14 cellular contexts compared by ENCODE assay signal in the genomic region with DNA sequence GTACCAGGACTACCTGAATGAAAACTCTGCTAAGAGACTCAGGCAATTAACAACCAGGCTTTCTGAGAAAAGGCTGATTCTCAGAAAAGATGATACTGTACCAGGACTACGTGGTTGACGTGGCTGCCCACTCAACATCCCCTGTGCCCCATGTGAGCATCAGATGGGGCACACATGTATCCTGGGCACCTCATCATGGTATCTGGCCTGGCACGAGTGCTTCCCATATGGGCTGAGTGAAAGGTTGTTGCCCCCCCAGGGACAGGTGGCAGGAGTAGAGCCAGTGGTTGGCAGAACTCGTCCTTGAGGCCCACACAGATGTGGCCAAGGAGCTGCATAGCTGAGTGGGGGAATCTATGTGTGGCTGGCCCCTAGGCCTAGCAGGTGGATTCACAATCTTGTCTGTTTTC.
DNase-seq lines count a peak whose midpoint lies in the region; ATAC-seq and TF ChIP-seq lines count a peak whose summit lies in the region.
"Had no signal": no experiment of that assay in that cellular context is flagged by ENCODE, and none has a peak within 500 bp of the region (broad histone marks: within the 10 kb centered on the region; RNA-seq: fewer than 3 reads in every experiment).

No MANE protein-coding gene starts in this region.

- no peaks in the 10 kb centered on the region for H3K27me3 ChIP-seq in WERI-Rb-1 (ENCODE audit: insufficient read depth, low read depth, severe bottlenecking)
- H3K27me3 ChIP-seq: BLaER1 treated with 17β-estradiol and CSF1 and Interleukin-3, amounts not matched to agents 10 nM and 100 nM had no signal

- no peaks in the 10 kb centered on the region for H3K9me3 ChIP-seq in WERI-Rb-1 (ENCODE audit: severe bottlenecking)
- H3K9me3 ChIP-seq: BLaER1 treated with 17β-estradiol and CSF1 and Interleukin-3, amounts not matched to agents 10 nM and 100 nM had no signal

- H3K4me1 Mint-ChIP-seq in T-helper 1 cell treated with Interleukin-12 subunit alpha and Interleukin-12 subunit beta and Interleukin-4 antibody, amounts not matched to agents 30 μg/mL and 1 μg/mL, for 36 hours (ENCODE audit: low read depth), result peaks cover 53% of the 10 kb centered on the region
- peaks cover 15% of the 10 kb centered on the region for H3K4me1 Mint-ChIP-seq in central memory CD8-positive, alpha-beta T cell
- H3K4me1 Mint-ChIP-seq: stimulated activated memory B cell treated with anti-CD40 and anti-IgM and Interleukin-4, amounts not matched to agents 10 μg/mL and 1 μg/mL and 100 μg/mL, for 72 hours had no signal

- H3K36me3 Mint-ChIP-seq in T-helper 1 cell treated with Interleukin-12 subunit alpha and Interleukin-12 subunit beta and Interleukin-4 antibody, amounts not matched to agents 30 μg/mL and 1 μg/mL, for 36 hours (ENCODE audit: low read depth), result peaks cover 5% of the 10 kb centered on the region
- H3K36me3 Mint-ChIP-seq in central memory CD8-positive, alpha-beta T cell (ENCODE audit: insufficient read depth), result no peaks in the 10 kb centered on the region
- H3K36me3 Mint-ChIP-seq: stimulated activated memory B cell treated with anti-CD40 and anti-IgM and Interleukin-4, amounts not matched to agents 10 μg/mL and 1 μg/mL and 100 μg/mL, for 72 hours had no signal

- no peak overlapping the region for H3K27ac ChIP-seq in WERI-Rb-1
- H3K27ac ChIP-seq: BLaER1 treated with 17β-estradiol and CSF1 and Interleukin-3, amounts not matched to agents 10 nM and 100 nM; HL-60; RWPE1 had no signal

- peaks cover 4% of the 10 kb centered on the region for H3K9me3 Mint-ChIP-seq in T-helper 1 cell treated with Interleukin-12 subunit alpha and Interleukin-12 subunit beta and Interleukin-4 antibody, amounts not matched to agents 30 μg/mL and 1 μg/mL, for 36 hours
- H3K9me3 Mint-ChIP-seq in central memory CD8-positive, alpha-beta T cell, result no peaks in the 10 kb centered on the region
- H3K9me3 Mint-ChIP-seq: stimulated activated memory B cell treated with anti-CD40 and anti-IgM and Interleukin-4, amounts not matched to agents 10 μg/mL and 1 μg/mL and 100 μg/mL, for 72 hours had no signal

- no peak for ATAC-seq in central memory CD8-positive, alpha-beta T cell (replicated peaks; ENCODE audit: extremely low read depth, poor library complexity, severe bottlenecking)
- ATAC-seq in GM18909 (IDR thresholded peaks at IDR 0.05; ENCODE audit: poor library complexity, unreplicated experiment), result no peak
- ATAC-seq: stimulated activated memory B cell treated with anti-CD40 and anti-IgM and Interleukin-4, amounts not matched to agents 10 μg/mL and 1 μg/mL and 100 μg/mL, for 72 hours had no signal

- DNase-seq in activated CD8-positive, alpha-beta memory T cell treated with anti-CD3 and anti-CD28 coated beads, Interleukin-2, amount 50 U/mL, for 24 hours (ENCODE audit: extremely low read depth), result peak; percentile 46
- DNase-seq in central memory CD8-positive, alpha-beta T cell (ENCODE audit: low spot score in 2 of 2), result no peak
- DNase-seq in stimulated activated CD8-positive, alpha-beta memory T cell treated with anti-CD3 and anti-CD28 coated beads, Interleukin-15, amount 100 ng/mL, for 48 hours (ENCODE audit: low read depth in 2 of 2), result peak; percentile 62 to 72
- DNase-seq in WERI-Rb-1 (no peak), dedifferentiated amniotic fluid mesenchymal stem cell (ENCODE audit: extremely low spot score) (no peak), epidermal melanocyte (ENCODE audit: insufficient read length, low spot score) (no peak)
- DNase-seq: NCI-H446, T1000 had no signal

- TF ChIP-seq CTCF in WERI-Rb-1 (IDR thresholded peaks at IDR 0.05; ENCODE audit: low read depth, low read length), result no peak

- no peaks in the 10 kb centered on the region for H3K27me3 Mint-ChIP-seq in T-helper 1 cell treated with Interleukin-12 subunit alpha and Interleukin-12 subunit beta and Interleukin-4 antibody, amounts not matched to agents 30 μg/mL and 1 μg/mL, for 36 hours (ENCODE audit: low read depth)
- H3K27me3 Mint-ChIP-seq in central memory CD8-positive, alpha-beta T cell, result no peaks in the 10 kb centered on the region

- no peaks in the 10 kb centered on the region for H3K36me3 ChIP-seq in WERI-Rb-1
- H3K36me3 ChIP-seq: BLaER1 treated with 17β-estradiol and CSF1 and Interleukin-3, amounts not matched to agents 10 nM and 100 nM had no signal

- no peak overlapping the region for H3K4me3 ChIP-seq in WERI-Rb-1 (ENCODE audit: low read depth, low read length)
- H3K4me3 ChIP-seq: BLaER1 treated with 17β-estradiol and CSF1 and Interleukin-3, amounts not matched to agents 10 nM and 100 nM had no signal

- H3K27ac Mint-ChIP-seq in T-helper 1 cell treated with Interleukin-12 subunit alpha and Interleukin-12 subunit beta and Interleukin-4 antibody, amounts not matched to agents 30 μg/mL and 1 μg/mL, for 36 hours, result peak overlapping the region; percentile 94
- peak overlapping the region; percentile 90 for H3K27ac Mint-ChIP-seq in central memory CD8-positive, alpha-beta T cell (ENCODE audit: low read depth)
- H3K27ac Mint-ChIP-seq: stimulated activated memory B cell treated with anti-CD40 and anti-IgM and Interleukin-4, amounts not matched to agents 10 μg/mL and 1 μg/mL and 100 μg/mL, for 72 hours had no signal

- H3K4me3 Mint-ChIP-seq in T-helper 1 cell treated with Interleukin-12 subunit alpha and Interleukin-12 subunit beta and Interleukin-4 antibody, amounts not matched to agents 30 μg/mL and 1 μg/mL, for 36 hours, result peak overlapping the region; percentile 22
- no peak overlapping the region for H3K4me3 Mint-ChIP-seq in central memory CD8-positive, alpha-beta T cell
- H3K4me3 Mint-ChIP-seq: stimulated activated memory B cell treated with anti-CD40 and anti-IgM and Interleukin-4, amounts not matched to agents 10 μg/mL and 1 μg/mL and 100 μg/mL, for 72 hours had no signal

Comparison
In these comparisons a context has a peak if more than half of its experiments do, and no peak if none do; other contexts are left out.
1. DNase-seq: peak in activated CD8-positive, alpha-beta memory T cell treated with anti-CD3 and anti-CD28 coated beads, Interleukin-2, amount 50 U/mL, for 24 hours (single experiment) and stimulated activated CD8-positive, alpha-beta memory T cell treated with anti-CD3 and anti-CD28 coated beads, Interleukin-15, amount 100 ng/mL, for 48 hours (2 of 2); none in central memory CD8-positive, alpha-beta T cell (0 of 2), WERI-Rb-1 (single experiment), dedifferentiated amniotic fluid mesenchymal stem cell (single experiment) and epidermal melanocyte (single experiment).